In genomic region chr11:962743-963142, GRCh38 we compare ENCODE assay signal across 28 cellular contexts.
"Had no signal": no experiment of that assay in that cellular context is flagged by ENCODE, and none has a peak within 500 bp of the region (broad histone marks: within the 10 kb centered on the region; RNA-seq: fewer than 3 reads in every experiment).

No MANE protein-coding gene starts in this region.

- H3K4me1 ChIP-seq: Peyer's patch had no signal

- H3K9me3 ChIP-seq: Peyer's patch, SJCRH30, SK-N-SH had no signal

- H3K27me3 ChIP-seq: brain microvascular endothelial cell, cardiac muscle cell, Peyer's patch, SJCRH30 had no signal

- H3K27me3 Mint-ChIP-seq: activated naive CD8-positive, alpha-beta T cell had no signal

- DNase-seq: activated CD4-positive, alpha-beta T cell treated with anti-CD3 and anti-CD28 coated beads for 48 hours; activated CD4-positive, alpha-beta T cell treated with anti-CD3 and anti-CD28 coated beads, Interleukin-2, amount 50 U/mL, for 4 hours; activated CD4-positive, CD25-positive, alpha-beta regulatory T cell treated with anti-CD3 and anti-CD28 coated beads, Interleukin-2, amount 50 U/mL, for 72 hours; activated CD8-positive, alpha-beta memory T cell treated with anti-CD3 and anti-CD28 coated beads, Interleukin-2, amount 50 U/mL, for 48 hours; activated CD8-positive, alpha-beta T cell treated with anti-CD3 and anti-CD28 coated beads, Interleukin-2, amount 10 ng/mL, durations not matched to agents 7 days and 5 days; activated effector memory CD4-positive, alpha-beta T cell treated with Interleukin-2 at 50 U/mL for 16 hours; activated naive CD4-positive, alpha-beta T cell; activated T-cell treated with anti-CD3 and anti-CD28 coated beads, Interleukin-2, amount 50 U/mL, for 1 hour; brain microvascular endothelial cell; NCI-H1105; NCI-H1436; NCI-H1694 treated with DMSO at 0.1 percent for 48 hours; NCI-H2029 treated with DMSO at 0.1 percent for 48 hours; NCI-H345; NCI-H510A; NCI-H526 treated with DMSO at 0.1 percent for 48 hours; NCI-H82; NK-92 treated with Interleukin-12 subunit alpha and Interleukin-12 subunit beta, amount 100 ng/mL, for 24 hours; Peyer's patch; Right ventricle myocardium superior; SK-N-SH; T-helper 1 cell had no signal

- H3K9ac ChIP-seq: KMS-11, SK-N-SH had no signal

- H3K27ac Mint-ChIP-seq: activated CD8-positive, alpha-beta T cell treated with anti-CD3 and anti-CD28 coated beads, Interleukin-2, amount 10 ng/mL, durations not matched to agents 7 days and 5 days; WTC11 had no signal

- H3K4me3 Mint-ChIP-seq: activated CD8-positive, alpha-beta T cell treated with anti-CD3 and anti-CD28 coated beads, Interleukin-2, amount 10 ng/mL, durations not matched to agents 7 days and 5 days; activated naive CD8-positive, alpha-beta T cell; WTC11 had no signal

- H3K27ac ChIP-seq: brain microvascular endothelial cell, cardiac muscle cell, KMS-11, Peyer's patch, RWPE1 had no signal

- H3K4me2 ChIP-seq: KMS-11, SK-N-SH had no signal
